In genomic region chr18:79509536-79509930, GRCh38 we compare ENCODE assay signal across 20 cellular contexts.
DNase-seq lines count a peak whose midpoint lies in the region; ATAC-seq and TF ChIP-seq lines count a peak whose summit lies in the region.
"Had no signal": no experiment of that assay in that cellular context is flagged by ENCODE, and none has a peak within 500 bp of the region (broad histone marks: within the 10 kb centered on the region; RNA-seq: fewer than 3 reads in every experiment).

No MANE protein-coding gene starts in this region.

- peaks cover 62% of the 10 kb centered on the region for H3K36me3 ChIP-seq in OCI-LY1 (ENCODE audit: insufficient read depth, low read length)
- peaks cover 0 to 39% (median 3%) of the 10 kb centered on the region in 3 experiments for H3K36me3 ChIP-seq in naive thymus-derived CD4-positive, alpha-beta T cell (ENCODE audit: control insufficient read depth in 2 of 3, insufficient read depth in 3 of 3, low read length in 3 of 3)
- H3K36me3 ChIP-seq: gastrocnemius medialis had no signal

- H3K4me2 ChIP-seq in OCI-LY1 (ENCODE audit: low read length) = peak overlapping the region; percentile 57; the same call in 1 of the 2 replicates

- no peak overlapping the region for H3K4me3 ChIP-seq in OCI-LY1 (ENCODE audit: low read depth, low read length, poor library complexity, severe bottlenecking)
- no peak overlapping the region for H3K4me3 ChIP-seq in naive thymus-derived CD4-positive, alpha-beta T cell (ENCODE audit: low read length)
- H3K4me3 ChIP-seq: body of pancreas, gastrocnemius medialis, psoas muscle had no signal

- H3K4me1 ChIP-seq in OCI-LY1 (ENCODE audit: insufficient read depth, low read length, severe bottlenecking) = peaks cover 49% of the 10 kb centered on the region
- peaks cover 7 to 35% of the 10 kb centered on the region in 2 donors for H3K4me1 ChIP-seq in naive thymus-derived CD4-positive, alpha-beta T cell (ENCODE audit: control insufficient read depth in 2 of 2, insufficient read depth in 2 of 2, low read length in 2 of 2)

- H3F3A ChIP-seq in OCI-LY1 (ENCODE audit: insufficient read depth, low read length) = peaks cover 5% of the 10 kb centered on the region; the same call in 1 of the 2 replicates

- peaks cover 56% of the 10 kb centered on the region for H3K36me3 Mint-ChIP-seq in activated CD8-positive, alpha-beta T cell treated with anti-CD3 and anti-CD28 coated beads for 36 hours (ENCODE audit: low read depth)
- peaks cover 12% of the 10 kb centered on the region for H3K36me3 Mint-ChIP-seq in activated CD8-positive, alpha-beta T cell treated with anti-CD3 and anti-CD28 coated beads, Interleukin-2, amount 10 ng/mL, durations not matched to agents 7 days and 5 days (ENCODE audit: low read depth)
- peaks cover 0 to 20% (median 8%) of the 10 kb centered on the region in 5 donors for H3K36me3 Mint-ChIP-seq in naive thymus-derived CD4-positive, alpha-beta T cell
- peaks cover 51 to 68% of the 10 kb centered on the region in 2 donors for H3K36me3 Mint-ChIP-seq in stimulated activated naive B cell treated with anti-CD40 and anti-IgM and Interleukin-4, amounts not matched to agents 10 μg/mL and 1 μg/mL and 100 μg/mL, for 72 hours

- H3K4me3 Mint-ChIP-seq in activated CD8-positive, alpha-beta T cell treated with anti-CD3 and anti-CD28 coated beads for 36 hours = no peak overlapping the region
- H3K4me3 Mint-ChIP-seq in activated CD8-positive, alpha-beta T cell treated with anti-CD3 and anti-CD28 coated beads, Interleukin-2, amount 10 ng/mL, durations not matched to agents 7 days and 5 days = no peak overlapping the region
- peak overlapping the region in 2 of 10 donors; percentile 27 to 82 for H3K4me3 Mint-ChIP-seq in naive thymus-derived CD4-positive, alpha-beta T cell
- peak overlapping the region; percentile 60 to 64 for H3K4me3 Mint-ChIP-seq in stimulated activated naive B cell treated with anti-CD40 and anti-IgM and Interleukin-4, amounts not matched to agents 10 μg/mL and 1 μg/mL and 100 μg/mL, for 72 hours

- H3K9ac ChIP-seq in OCI-LY1 (ENCODE audit: low read length) = peak overlapping the region; percentile 86; the same call in 1 of the 2 replicates

- H3K27ac Mint-ChIP-seq in activated CD8-positive, alpha-beta T cell treated with anti-CD3 and anti-CD28 coated beads for 36 hours = peak overlapping the region; percentile 30
- no peak overlapping the region for H3K27ac Mint-ChIP-seq in activated CD8-positive, alpha-beta T cell treated with anti-CD3 and anti-CD28 coated beads, Interleukin-2, amount 10 ng/mL, durations not matched to agents 7 days and 5 days
- peak overlapping the region in 5 of 9 donors; percentile 19 to 87 (median 72) for H3K27ac Mint-ChIP-seq in naive thymus-derived CD4-positive, alpha-beta T cell
- H3K27ac Mint-ChIP-seq in stimulated activated naive B cell treated with anti-CD40 and anti-IgM and Interleukin-4, amounts not matched to agents 10 μg/mL and 1 μg/mL and 100 μg/mL, for 72 hours = peak overlapping the region; percentile 92

- no peak for TF ChIP-seq CTCF in activated CD8-positive, alpha-beta T cell treated with anti-CD3 and anti-CD28 coated beads for 36 hours (IDR thresholded peaks at IDR 0.05)
- no peak for TF ChIP-seq CTCF in OCI-LY1 (IDR thresholded peaks at IDR 0.05; ENCODE audit: low read length)

- H3K9me3 ChIP-seq in OCI-LY1 (ENCODE audit: low read length) = no peaks in the 10 kb centered on the region
- no peaks in the 10 kb centered on the region for H3K9me3 ChIP-seq in naive thymus-derived CD4-positive, alpha-beta T cell (ENCODE audit: control insufficient read depth in 2 of 3, low read length in 3 of 3)
- H3K9me3 ChIP-seq: body of pancreas, gastrocnemius medialis, psoas muscle had no signal

- ATAC-seq in activated CD8-positive, alpha-beta T cell treated with anti-CD3 and anti-CD28 coated beads for 36 hours = no peak
- ATAC-seq in activated CD8-positive, alpha-beta T cell treated with anti-CD3 and anti-CD28 coated beads, Interleukin-2, amount 10 ng/mL, durations not matched to agents 7 days and 5 days = no peak
- no peak for ATAC-seq in naive thymus-derived CD4-positive, alpha-beta T cell
- ATAC-seq in stimulated activated naive B cell treated with anti-CD40 and anti-IgM and Interleukin-4, amounts not matched to agents 10 μg/mL and 1 μg/mL and 100 μg/mL, for 72 hours (replicated peaks) = no peak
- ATAC-seq in HG03139 (IDR thresholded peaks at IDR 0.05; ENCODE audit: unreplicated experiment) = no peak
- ATAC-seq: body of pancreas; gastrocnemius medialis; HCT116; left lobe of liver; psoas muscle; stimulated activated naive CD8-positive, alpha-beta T cell treated with anti-CD3 and anti-CD28 coated beads, Interleukin-15, Interleukin-2, amounts not matched to agents 100 U/mL and 50 U/mL, for 24 hours had no signal

- no peaks in the 10 kb centered on the region for H3K79me2 ChIP-seq in OCI-LY1 (ENCODE audit: insufficient read depth, low read length)

- H3K27me3 Mint-ChIP-seq in activated CD8-positive, alpha-beta T cell treated with anti-CD3 and anti-CD28 coated beads for 36 hours = no peaks in the 10 kb centered on the region
- no peaks in the 10 kb centered on the region for H3K27me3 Mint-ChIP-seq in activated CD8-positive, alpha-beta T cell treated with anti-CD3 and anti-CD28 coated beads, Interleukin-2, amount 10 ng/mL, durations not matched to agents 7 days and 5 days (ENCODE audit: low read depth)
- H3K27me3 Mint-ChIP-seq in naive thymus-derived CD4-positive, alpha-beta T cell = no peaks in the 10 kb centered on the region
- H3K27me3 Mint-ChIP-seq in stimulated activated naive B cell treated with anti-CD40 and anti-IgM and Interleukin-4, amounts not matched to agents 10 μg/mL and 1 μg/mL and 100 μg/mL, for 72 hours = no peaks in the 10 kb centered on the region
- H3K27me3 Mint-ChIP-seq: CD4-positive, CD25-positive, alpha-beta regulatory T cell had no signal

- POLR2A ChIA-PET in activated CD8-positive, alpha-beta T cell treated with anti-CD3 and anti-CD28 coated beads for 36 hours (lab: Charles Lee) = interaction anchor here (1.1 kb wide), 1 partner anchor 13 kb away, joined by 3 read pairs; no protein-coding TSS in a partner anchor
- POLR2A ChIA-PET in activated CD8-positive, alpha-beta T cell treated with anti-CD3 and anti-CD28 coated beads, Interleukin-2, amount 10 ng/mL, durations not matched to agents 7 days and 5 days (lab: Charles Lee) = no interaction called here
- POLR2A ChIA-PET in naive thymus-derived CD4-positive, alpha-beta T cell (lab: Charles Lee) = interaction anchor here (0.8 to 4.0 kb wide), 3 partner anchors 7 to 14 kb away, joined by 5 to 30 read pairs (median 15); no protein-coding TSS in a partner anchor

- DNase-seq in activated CD8-positive, alpha-beta T cell treated with anti-CD3 and anti-CD28 coated beads for 36 hours = peak; percentile 0
- no peak for DNase-seq in activated CD8-positive, alpha-beta T cell treated with anti-CD3 and anti-CD28 coated beads, Interleukin-2, amount 10 ng/mL, durations not matched to agents 7 days and 5 days
- DNase-seq in naive thymus-derived CD4-positive, alpha-beta T cell = no peak
- no peak for DNase-seq in stimulated activated naive B cell treated with anti-CD40 and anti-IgM and Interleukin-4, amounts not matched to agents 10 μg/mL and 1 μg/mL and 100 μg/mL, for 72 hours
- DNase-seq in stimulated activated naive CD4-positive, alpha-beta T cell treated with Interleukin-2 at 50 U/mL for 16 hours (lab: John Stamatoyannopoulos, UW) = no peak
- no peak for DNase-seq in germinal center (ENCODE audit: low spot score)
- DNase-seq: activated naive CD4-positive, alpha-beta T cell treated with Interleukin-2 at 50 U/mL for 16 hours; CD4-positive, CD25-positive, alpha-beta regulatory T cell; DMS79; NCI-H1105 treated with DMSO at 0.1 percent for 48 hours; NCI-H82; stimulated activated CD4-positive, alpha-beta T cell treated with anti-CD3 and anti-CD28 coated beads, Interleukin-12 subunit alpha, Interleukin-12 subunit beta, amount 100 ng/mL, for 4 hours; stimulated activated naive CD8-positive, alpha-beta T cell treated with anti-CD3 and anti-CD28 coated beads, Interleukin-15, Interleukin-2, amounts not matched to agents 100 U/mL and 50 U/mL, for 24 hours had no signal

- H3K9me2 ChIP-seq in OCI-LY1 (ENCODE audit: low read depth, low read length) = no peaks in the 10 kb centered on the region

- H3K27me3 ChIP-seq in OCI-LY1 (ENCODE audit: insufficient read depth, low read length) = no peaks in the 10 kb centered on the region
- H3K27me3 ChIP-seq in naive thymus-derived CD4-positive, alpha-beta T cell (ENCODE audit: control insufficient read depth in 2 of 2, insufficient read depth in 2 of 2, low read length in 2 of 2) = no peaks in the 10 kb centered on the region
- H3K27me3 ChIP-seq: body of pancreas, gastrocnemius medialis had no signal

- CTCF ChIA-PET in activated CD8-positive, alpha-beta T cell treated with anti-CD3 and anti-CD28 coated beads for 36 hours (lab: Charles Lee) = interaction anchor here (1.0 to 1.1 kb wide), 2 partner anchors 111 to 130 kb away, joined by 3 read pairs; no protein-coding TSS in a partner anchor
- CTCF ChIA-PET in activated CD8-positive, alpha-beta T cell treated with anti-CD3 and anti-CD28 coated beads, Interleukin-2, amount 10 ng/mL, durations not matched to agents 7 days and 5 days (lab: Charles Lee) = no interaction called here
- CTCF ChIA-PET in naive thymus-derived CD4-positive, alpha-beta T cell (lab: Charles Lee) = no interaction called here

- H3K4me1 Mint-ChIP-seq in activated CD8-positive, alpha-beta T cell treated with anti-CD3 and anti-CD28 coated beads for 36 hours (ENCODE audit: low read depth) = peaks cover 44% of the 10 kb centered on the region
- peaks cover 33% of the 10 kb centered on the region for H3K4me1 Mint-ChIP-seq in activated CD8-positive, alpha-beta T cell treated with anti-CD3 and anti-CD28 coated beads, Interleukin-2, amount 10 ng/mL, durations not matched to agents 7 days and 5 days (ENCODE audit: low read depth)
- H3K4me1 Mint-ChIP-seq in naive thymus-derived CD4-positive, alpha-beta T cell = peaks cover 36 to 50% (median 38%) of the 10 kb centered on the region in 7 donors
- H3K4me1 Mint-ChIP-seq in stimulated activated naive B cell treated with anti-CD40 and anti-IgM and Interleukin-4, amounts not matched to agents 10 μg/mL and 1 μg/mL and 100 μg/mL, for 72 hours = peaks cover 46 to 54% of the 10 kb centered on the region in 2 donors

- H3K27ac ChIP-seq in OCI-LY1 (ENCODE audit: low read depth, low read length, poor library complexity, severe bottlenecking) = peak overlapping the region; percentile 100
- no peak overlapping the region for H3K27ac ChIP-seq in naive thymus-derived CD4-positive, alpha-beta T cell (ENCODE audit: low read depth, low read length)
- H3K27ac ChIP-seq: body of pancreas, psoas muscle had no signal

- no peaks in the 10 kb centered on the region for H3K9me3 Mint-ChIP-seq in activated CD8-positive, alpha-beta T cell treated with anti-CD3 and anti-CD28 coated beads for 36 hours
- H3K9me3 Mint-ChIP-seq in activated CD8-positive, alpha-beta T cell treated with anti-CD3 and anti-CD28 coated beads, Interleukin-2, amount 10 ng/mL, durations not matched to agents 7 days and 5 days (ENCODE audit: insufficient read depth) = no peaks in the 10 kb centered on the region
- H3K9me3 Mint-ChIP-seq in naive thymus-derived CD4-positive, alpha-beta T cell = no peaks in the 10 kb centered on the region
- peaks cover 0 to 3% of the 10 kb centered on the region in 2 donors for H3K9me3 Mint-ChIP-seq in stimulated activated naive B cell treated with anti-CD40 and anti-IgM and Interleukin-4, amounts not matched to agents 10 μg/mL and 1 μg/mL and 100 μg/mL, for 72 hours

- H2AFZ ChIP-seq in OCI-LY1 (ENCODE audit: low read length) = no peak overlapping the region

- intact Hi-C loops in activated CD8-positive, alpha-beta T cell treated with anti-CD3 and anti-CD28 coated beads for 36 hours (cut with micrococcal nuclease) = no loop called here
- intact Hi-C loops in naive thymus-derived CD4-positive, alpha-beta T cell (cut with micrococcal nuclease) = no loop called here

- H4K20me1 ChIP-seq in OCI-LY1 (ENCODE audit: insufficient read depth, low read length) = no peaks in the 10 kb centered on the region

Comparison
In these comparisons a context has a peak if more than half of its experiments do, and no peak if none do; other contexts are left out.
1. H3K4me3 Mint-ChIP-seq: peak in stimulated activated naive B cell treated with anti-CD40 and anti-IgM and Interleukin-4, amounts not matched to agents 10 μg/mL and 1 μg/mL and 100 μg/mL, for 72 hours (2 of 2); none in activated CD8-positive, alpha-beta T cell treated with anti-CD3 and anti-CD28 coated beads for 36 hours (single experiment) and activated CD8-positive, alpha-beta T cell treated with anti-CD3 and anti-CD28 coated beads, Interleukin-2, amount 10 ng/mL, durations not matched to agents 7 days and 5 days (single experiment).